ENCODE assay signal across 9 cellular contexts in the genomic region with DNA sequence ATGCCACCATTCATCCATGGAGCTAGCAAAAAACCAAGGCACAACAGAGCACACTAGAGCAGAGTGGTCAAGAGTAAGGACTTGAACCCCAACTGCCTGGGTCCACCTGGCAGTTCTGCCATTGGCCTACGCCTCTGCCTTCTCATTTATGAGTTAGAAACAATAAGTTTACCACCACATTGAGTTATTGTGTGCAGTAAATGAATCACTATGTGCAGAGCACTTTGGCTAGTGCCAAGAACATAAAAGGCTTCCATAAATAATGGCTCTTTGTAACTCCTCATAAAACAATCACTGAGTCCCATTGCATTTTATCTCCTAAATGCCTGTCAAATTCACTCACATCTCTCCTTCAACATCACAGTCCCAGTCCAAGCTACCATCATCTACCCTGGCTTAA.
"Had no signal": no experiment of that assay in that cellular context is flagged by ENCODE, and none has a peak within 500 bp of the region (broad histone marks: within the 10 kb centered on the region; RNA-seq: fewer than 3 reads in every experiment).

No MANE protein-coding gene starts in this region.

- H3K36me3 ChIP-seq: HAP-1 had no signal

- H3K9me3 ChIP-seq: HAP-1 had no signal

- H3K4me1 Mint-ChIP-seq: IgD-negative memory B cell had no signal

- H3K27ac ChIP-seq: HL-60, KMS-11 had no signal

- H3K27ac Mint-ChIP-seq: GM23338, HFFc6, IgD-negative memory B cell had no signal

- DNase-seq: HFFc6, KBM-7 had no signal

- H3K9me3 Mint-ChIP-seq: GM23338, HFFc6, IgD-negative memory B cell had no signal

- H3K4me3 ChIP-seq: GM23338, HAP-1 had no signal

- H3K4me3 Mint-ChIP-seq: GM23338, HFFc6, IgD-negative memory B cell had no signal

- ATAC-seq: GM23338, HCT116, HepG2 had no signal

- H3K4me1 ChIP-seq: HAP-1 had no signal

- H3K9ac ChIP-seq: KMS-11 had no signal

- H3K36me3 Mint-ChIP-seq: IgD-negative memory B cell had no signal

- H3K4me2 ChIP-seq: GM23338, KMS-11 had no signal
